10 cellular contexts compared by ENCODE assay signal in the genomic region with DNA sequence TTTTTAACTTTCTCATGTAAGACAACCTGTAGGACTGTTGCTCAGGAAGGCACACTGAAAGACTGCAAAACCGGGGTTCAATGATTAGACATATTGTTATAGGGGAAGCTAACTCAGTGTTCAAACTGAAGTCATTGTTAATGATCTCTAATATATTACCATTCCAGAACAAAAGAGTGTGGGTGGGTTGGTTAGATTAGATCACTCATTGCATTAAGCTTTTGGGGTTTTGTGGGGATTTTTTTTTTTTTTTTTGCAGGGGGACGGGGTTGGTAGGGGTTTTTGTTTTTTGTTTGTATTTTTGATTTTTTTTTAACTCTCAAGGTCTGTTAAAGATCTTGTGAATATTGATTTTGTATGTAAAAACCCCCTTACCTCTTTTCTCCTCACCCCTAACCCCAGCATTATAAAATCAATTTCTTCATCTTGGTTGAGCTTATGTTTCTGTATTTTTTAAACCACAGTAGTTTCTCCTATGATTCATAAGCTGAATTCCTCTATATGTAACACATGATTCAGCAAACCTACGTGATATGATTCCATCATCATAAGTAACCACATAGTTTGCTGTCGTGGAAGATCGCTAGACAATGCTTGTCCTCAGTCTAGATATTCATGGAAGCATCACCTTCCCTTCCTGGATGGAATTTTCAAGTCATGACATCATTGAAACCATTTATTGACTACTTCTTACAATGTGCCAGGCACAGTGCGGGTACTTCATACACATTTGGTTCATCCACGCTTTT.
DNase-seq lines count a peak whose midpoint lies in the region; ATAC-seq and TF ChIP-seq lines count a peak whose summit lies in the region.
"Had no signal": no experiment of that assay in that cellular context is flagged by ENCODE, and none has a peak within 500 bp of the region (broad histone marks: within the 10 kb centered on the region; RNA-seq: fewer than 3 reads in every experiment).

No MANE protein-coding gene starts in this region.

- H3K4me1 Mint-ChIP-seq in HFFc6 (ENCODE audit: low read depth), result peaks cover 70% of the 10 kb centered on the region
- H3K4me1 Mint-ChIP-seq in CD4-positive, alpha-beta T cell (ENCODE audit: low read depth), result no peaks in the 10 kb centered on the region

- TF ChIP-seq POLR2A in testis (IDR thresholded peaks at IDR 0.05), result no peak

- H3K36me3 Mint-ChIP-seq in HFFc6 (ENCODE audit: low read depth), result no peaks in the 10 kb centered on the region
- no peaks in the 10 kb centered on the region for H3K36me3 Mint-ChIP-seq in CD4-positive, alpha-beta T cell (ENCODE audit: low read depth)

- H3K4me3 ChIP-seq in testis, result no peak overlapping the region

- TF ChIP-seq CTCF in GM13977 (IDR thresholded peaks at IDR 0.05; ENCODE audit: extremely low read depth, insufficient read depth, missing control alignments) (no peak), HFFc6 (IDR thresholded peaks at IDR 0.05) (no peak), testis (IDR thresholded peaks at IDR 0.05) (no peak)
- no peak for TF ChIP-seq CTCF in CD4-positive, alpha-beta T cell (IDR thresholded peaks at IDR 0.05)

- 90 to 91% methylated on average over 7 of the region's 7 CpGs for WGBS in testis, 2 donors

- H3K4me1 ChIP-seq in testis, result no peaks in the 10 kb centered on the region

- no peak overlapping the region for H3K27ac ChIP-seq in testis
- H3K27ac ChIP-seq in CD4-positive, alpha-beta T cell (ENCODE audit: low read depth, low read length), result no peak overlapping the region
- H3K27ac ChIP-seq: HL-60 had no signal

- H3K27ac Mint-ChIP-seq in HFFc6, result peak overlapping the region; percentile 78
- no peak overlapping the region for H3K27ac Mint-ChIP-seq in CD4-positive, alpha-beta T cell

- no peaks in the 10 kb centered on the region for H3K9me3 ChIP-seq in testis
- H3K9me3 ChIP-seq in CD4-positive, alpha-beta T cell (ENCODE audit: control insufficient read depth, low read length), result no peaks in the 10 kb centered on the region

- in situ Hi-C loops in GM13977 (cut with MboI; ENCODE audit: low pct_unique_long_range_greater_than_20kb, low sequenced_read_pairs, unreplicated experiment), result no loop called here

- H3K9me3 Mint-ChIP-seq in HFFc6, result no peaks in the 10 kb centered on the region
- H3K9me3 Mint-ChIP-seq in CD4-positive, alpha-beta T cell, result no peaks in the 10 kb centered on the region

- DNase-seq in GM13977 (ENCODE audit: low spot score) (peak; percentile 15), HFFc6 (peak; percentile 79), iris pigment epithelial cell (ENCODE audit: low read depth) (peak; percentile 95), testis (no peak), mesenteric fat pad (ENCODE audit: low spot score) (no peak), NCI-H1417 treated with DMSO at 0.1 percent for 48 hours (lab: John Stamatoyannopoulos, UW) (no peak)
- DNase-seq in CD4-positive, alpha-beta T cell, result no peak
- DNase-seq: activated CD4-positive, alpha-beta T cell treated with anti-CD3 and anti-CD28 coated beads, Interleukin-2, amount 50 U/mL, for 4 hours had no signal

- peak; percentile 80 for ATAC-seq in SK-N-SH treated with all-trans-retinoic acid at 6 μM for 48 hours
- ATAC-seq in CD4-positive, alpha-beta T cell (ENCODE audit: poor library complexity), result no peak

- no peaks in the 10 kb centered on the region; the same call in 1 of the 2 replicates for H3K27me3 Mint-ChIP-seq in HFFc6 (ENCODE audit: insufficient read depth)
- H3K27me3 Mint-ChIP-seq in CD4-positive, alpha-beta T cell, result no peaks in the 10 kb centered on the region

- intact Hi-C loops in testis (cut with DNase I; ENCODE audit: low total_unique reads), result no loop called here
- intact Hi-C loops in CD4-positive, alpha-beta T cell (cut with DNase I, micrococcal nuclease), result no loop called here

- CTCF ChIA-PET in CD4-positive, alpha-beta T cell (lab: Charles Lee), result no interaction called here

- no peaks in the 10 kb centered on the region for H3K27me3 ChIP-seq in testis
- H3K27me3 ChIP-seq in CD4-positive, alpha-beta T cell (ENCODE audit: control insufficient read depth, insufficient read depth, low read length), result no peaks in the 10 kb centered on the region

- no peaks in the 10 kb centered on the region for H3K36me3 ChIP-seq in testis (ENCODE audit: low read depth, missing control alignments)

- H3K4me3 Mint-ChIP-seq in HFFc6, result peak overlapping the region; percentile 44
- H3K4me3 Mint-ChIP-seq in CD4-positive, alpha-beta T cell, result no peak overlapping the region

- POLR2A ChIA-PET in CD4-positive, alpha-beta T cell (lab: Charles Lee), result no interaction called here

TF ChIP-seq in SK-N-SH treated with all-trans-retinoic acid at 6 μM for 48 hours, 23 proteins besides CTCF, POLR2A, EP300 and RAD21:
- TF ChIP-seq TOX (CRISPR knock-in tag; IDR thresholded peaks at IDR 0.05; ENCODE audit: borderline replicate concordance), result peak; percentile 76; the same call in 1 of the 2 replicates
- no peak for TF ChIP-seq TSHZ2 (CRISPR knock-in tag; IDR thresholded peaks at IDR 0.05)

Comparison
In these comparisons a context has a peak if more than half of its experiments do, and no peak if none do; other contexts are left out.
1. DNase-seq: peak in GM13977 (single experiment), HFFc6 (single experiment) and iris pigment epithelial cell (single experiment); none in testis (single experiment), CD4-positive, alpha-beta T cell (0 of 10), mesenteric fat pad (single experiment) and NCI-H1417 treated with DMSO at 0.1 percent for 48 hours (single experiment).